In genomic region chr19:12162513-12162881, GRCh38 we compare ENCODE assay signal across 8 cellular contexts. TPM values are rescaled to one million over a fixed set of nuclear protein-coding genes. Genes with fewer than 3 reads are reported as not detected.
A peak's percentile ranks its signal among the peaks of the same experiment; 100 is the strongest.
DNase-seq lines count a peak whose midpoint lies in the region; ATAC-seq and TF ChIP-seq lines count a peak whose summit lies in the region.

No MANE protein-coding gene starts in this region.

- peak overlapping the region; percentile 95 for H3K4me3 Mint-ChIP-seq in activated CD4-positive, alpha-beta T cell treated with anti-CD3 and anti-CD28 coated beads, Interleukin-2, amount 10 ng/mL, durations not matched to agents 24 days and 14 days
- H3K4me3 Mint-ChIP-seq in activated B cell treated with CpG ODN at 0.5 μM for 24 hours = peak overlapping the region; percentile 96

- no peak for ATAC-seq in activated B cell treated with CpG ODN at 0.5 μM for 24 hours (ENCODE audit: low read depth)
- no peak for ATAC-seq in thoracic aorta (ENCODE audit: insufficient number of reproducible peaks, low FRiP score, low read depth)
- no peak for ATAC-seq in GM18868 (IDR thresholded peaks at IDR 0.05; ENCODE audit: unreplicated experiment)

- no peak for TF ChIP-seq CTCF in activated B cell treated with CpG ODN at 0.5 μM for 24 hours (IDR thresholded peaks at IDR 0.05)
- no peak for TF ChIP-seq CTCF in thoracic aorta (IDR thresholded peaks at IDR 0.05)

- peaks cover 20% of the 10 kb centered on the region for H3K36me3 Mint-ChIP-seq in activated CD4-positive, alpha-beta T cell treated with anti-CD3 and anti-CD28 coated beads, Interleukin-2, amount 10 ng/mL, durations not matched to agents 24 days and 14 days (ENCODE audit: low read depth)
- peaks cover 27% of the 10 kb centered on the region for H3K36me3 Mint-ChIP-seq in activated B cell treated with CpG ODN at 0.5 μM for 24 hours (ENCODE audit: low read depth)

- H3K36me3 ChIP-seq in iPS-20b (ENCODE audit: insufficient read depth, low read depth, low read length) (no peaks in the 10 kb centered on the region), thoracic aorta (no peaks in the 10 kb centered on the region)

- H3K27me3 Mint-ChIP-seq in activated CD4-positive, alpha-beta T cell treated with anti-CD3 and anti-CD28 coated beads, Interleukin-2, amount 10 ng/mL, durations not matched to agents 24 days and 14 days = no peaks in the 10 kb centered on the region
- no peaks in the 10 kb centered on the region for H3K27me3 Mint-ChIP-seq in activated B cell treated with CpG ODN at 0.5 μM for 24 hours

- CTCF ChIA-PET in activated B cell treated with CpG ODN at 0.5 μM for 24 hours (lab: Charles Lee) = interaction anchor here (0.6 to 1.9 kb wide), 3 partner anchors 103 to 365 kb away, joined by 3 to 7 read pairs (median 3); partner anchors contain the start of gene ZNF491

- H3K9ac ChIP-seq in iPS-20b (ENCODE audit: low read depth, low read length) = no peak overlapping the region

- peak overlapping the region; percentile 91 for H3K4me3 ChIP-seq in iPS-20b (ENCODE audit: low read length)
- H3K4me3 ChIP-seq in thoracic aorta = peak overlapping the region; percentile 88

- intact Hi-C loops in activated CD4-positive, alpha-beta T cell treated with anti-CD3 and anti-CD28 coated beads, Interleukin-2, amount 10 ng/mL, durations not matched to agents 24 days and 14 days (cut with micrococcal nuclease) = no loop called here
- intact Hi-C loops in activated B cell treated with CpG ODN at 0.5 μM for 24 hours (cut with micrococcal nuclease) = loop anchor here (2.0 kb wide), 3 partner anchors 22 to 168 kb away; partner anchors contain the start of gene ZNF20

- H3K9me3 ChIP-seq in iPS-20b (ENCODE audit: insufficient read depth, low read depth, low read length) = no peaks in the 10 kb centered on the region
- no peaks in the 10 kb centered on the region for H3K9me3 ChIP-seq in thoracic aorta

- POLR2A ChIA-PET in activated B cell treated with CpG ODN at 0.5 μM for 24 hours (lab: Charles Lee) = interaction anchor here (0.7 to 2.6 kb wide), 11 partner anchors 9 to 395 kb away, joined by 3 to 21 read pairs (median 6); partner anchors contain the start of genes ZNF20, ZNF439, ZNF44 and ZNF441

- peaks cover 28% of the 10 kb centered on the region for H3K4me1 Mint-ChIP-seq in activated CD4-positive, alpha-beta T cell treated with anti-CD3 and anti-CD28 coated beads, Interleukin-2, amount 10 ng/mL, durations not matched to agents 24 days and 14 days
- peaks cover 41% of the 10 kb centered on the region for H3K4me1 Mint-ChIP-seq in activated B cell treated with CpG ODN at 0.5 μM for 24 hours

- H3K27me3 ChIP-seq in iPS-20b (ENCODE audit: insufficient read depth, low read length) (no peaks in the 10 kb centered on the region), thoracic aorta (replicated peaks; ENCODE audit: insufficient read depth) (no peaks in the 10 kb centered on the region)

- DNase-seq in activated CD4-positive, alpha-beta T cell treated with anti-CD3 and anti-CD28 coated beads, Interleukin-2, amount 10 ng/mL, durations not matched to agents 24 days and 14 days = no peak
- DNase-seq in activated CD4-positive, alpha-beta T cell treated with anti-CD3 and anti-CD28 coated beads for 1 hour = no peak
- DNase-seq in activated B cell treated with CpG ODN at 0.5 μM for 24 hours (no peak), thoracic aorta (ENCODE audit: low spot score) (no peak), NK-92 (lab: John Stamatoyannopoulos, UW; ENCODE audit: unreplicated experiment) (no peak)
- no peak for DNase-seq in stimulated activated CD4-positive, alpha-beta T cell treated with anti-CD3 and anti-CD28 coated beads, Interleukin-12 subunit alpha, Interleukin-12 subunit beta, amount 100 ng/mL, for 4 hours

- peaks cover 6% of the 10 kb centered on the region; the same call in 1 of the 2 replicates for H3K4me1 ChIP-seq in iPS-20b (ENCODE audit: insufficient read depth, low read length)
- peaks cover 18 to 38% of the 10 kb centered on the region in 2 donors for H3K4me1 ChIP-seq in thoracic aorta (ENCODE audit: control insufficient read depth in 1 of 2, low read depth in 2 of 2)

- H3K27ac ChIP-seq in iPS-20b (ENCODE audit: low read length) (no peak overlapping the region), thoracic aorta (peak overlapping the region; percentile 92 to 95)

- H3K9me3 Mint-ChIP-seq in activated CD4-positive, alpha-beta T cell treated with anti-CD3 and anti-CD28 coated beads, Interleukin-2, amount 10 ng/mL, durations not matched to agents 24 days and 14 days = no peaks in the 10 kb centered on the region
- no peaks in the 10 kb centered on the region for H3K9me3 Mint-ChIP-seq in activated B cell treated with CpG ODN at 0.5 μM for 24 hours

- H3K27ac Mint-ChIP-seq in activated CD4-positive, alpha-beta T cell treated with anti-CD3 and anti-CD28 coated beads, Interleukin-2, amount 10 ng/mL, durations not matched to agents 24 days and 14 days = peak overlapping the region; percentile 96
- peak overlapping the region; percentile 97 for H3K27ac Mint-ChIP-seq in activated B cell treated with CpG ODN at 0.5 μM for 24 hours

RNA-seq across cellular contexts. Expression of gene ZNF136, which starts 0.4 kb away (rescaled TPM):
- 9.4 and 10.3 TPM in 2 replicates for total RNA-seq in activated CD4-positive, alpha-beta T cell treated with anti-CD3 and anti-CD28 coated beads, Interleukin-2, amount 10 ng/mL, durations not matched to agents 24 days and 14 days
- total RNA-seq in activated B cell treated with CpG ODN at 0.5 μM for 24 hours (20.4 and 24.6 TPM in 2 replicates), thoracic aorta (10 to 100 TPM; 12.7 to 27.7 TPM)

RNA-seq across cellular contexts. Expression of gene ZNF625, which starts 6.0 kb away (rescaled TPM):
- 3.0 and 3.7 TPM in 2 replicates for total RNA-seq in activated CD4-positive, alpha-beta T cell treated with anti-CD3 and anti-CD28 coated beads, Interleukin-2, amount 10 ng/mL, durations not matched to agents 24 days and 14 days
- total RNA-seq in activated B cell treated with CpG ODN at 0.5 μM for 24 hours (6.5 and 8.1 TPM in 2 replicates), thoracic aorta (1 to 10 TPM; 3.1 to 7.3 TPM)

RNA-seq across cellular contexts. Expression of gene ZNF20, which starts 22.3 kb away (rescaled TPM):
- total RNA-seq in activated CD4-positive, alpha-beta T cell treated with anti-CD3 and anti-CD28 coated beads, Interleukin-2, amount 10 ng/mL, durations not matched to agents 24 days and 14 days = 2.0 and 2.1 TPM in 2 replicates
- total RNA-seq in activated B cell treated with CpG ODN at 0.5 μM for 24 hours (4.2 and 8.5 TPM in 2 replicates), thoracic aorta (1 to 10 TPM; 2.2 to 4.3 TPM)
